ENCODE assay signal across 17 cellular contexts in genomic region chr19:29813665-29814064, GRCh38. TPM values are rescaled to one million over a fixed set of nuclear protein-coding genes. Genes with fewer than 3 reads are reported as not detected.
DNase-seq lines count a peak whose midpoint lies in the region; ATAC-seq, FAIRE-seq and TF ChIP-seq lines count a peak whose summit lies in the region.
"Had no signal": no experiment of that assay in that cellular context is flagged by ENCODE, and none has a peak within 500 bp of the region (broad histone marks: within the 10 kb centered on the region; RNA-seq: fewer than 3 reads in every experiment).

No MANE protein-coding gene starts in this region.

- POLR2A ChIA-PET in activated CD4-positive, alpha-beta T cell treated with anti-CD3 and anti-CD28 coated beads for 36 hours (lab: Charles Lee): interaction anchor here (1.4 kb wide), 1 partner anchor 24 kb away, joined by 4 read pairs; no protein-coding TSS in a partner anchor
- POLR2A ChIA-PET in activated naive CD8-positive, alpha-beta T cell treated with anti-CD3 and anti-CD28 coated beads, Interleukin-2, amount 10 ng/mL, durations not matched to agents 7 days and 5 days (lab: Charles Lee): interaction anchor here (1.7 kb wide), 1 partner anchor 16 kb away, joined by 5 read pairs; no protein-coding TSS in a partner anchor

- ATAC-seq in activated CD4-positive, alpha-beta T cell treated with anti-CD3 and anti-CD28 coated beads for 36 hours: no peak
- ATAC-seq in activated naive CD8-positive, alpha-beta T cell treated with anti-CD3 and anti-CD28 coated beads, Interleukin-2, amount 10 ng/mL, durations not matched to agents 7 days and 5 days (ENCODE audit: low read depth): no peak
- ATAC-seq in GM21515 (IDR thresholded peaks at IDR 0.05; ENCODE audit: unreplicated experiment): no peak
- no peak for ATAC-seq in pancreas
- ATAC-seq: left lung had no signal

- H3K9ac ChIP-seq in NT2/D1 (ENCODE audit: insufficient read length, low read depth): peak overlapping the region; percentile 21

- FAIRE-seq in pancreas (lab: Jason Lieb, UNC): no peak
- FAIRE-seq: GM12892 had no signal

- peaks cover 23% of the 10 kb centered on the region for H3K36me3 ChIP-seq in NT2/D1 (ENCODE audit: insufficient read depth, insufficient read length, low read length)
- H3K36me3 ChIP-seq in pancreas: no peaks in the 10 kb centered on the region
- peaks cover 0 to 2% (median 0%) of the 10 kb centered on the region in 3 donors for H3K36me3 ChIP-seq in esophagus squamous epithelium
- H3K36me3 ChIP-seq: left lung, tibial nerve had no signal

- H3K4me1 Mint-ChIP-seq in activated CD4-positive, alpha-beta T cell treated with anti-CD3 and anti-CD28 coated beads for 36 hours: peaks cover 15% of the 10 kb centered on the region
- H3K4me1 Mint-ChIP-seq in activated naive CD8-positive, alpha-beta T cell treated with anti-CD3 and anti-CD28 coated beads, Interleukin-2, amount 10 ng/mL, durations not matched to agents 7 days and 5 days: peaks cover 24% of the 10 kb centered on the region
- peaks cover 18% of the 10 kb centered on the region for H3K4me1 Mint-ChIP-seq in nephron progenitor cell

- H3K4me3 ChIP-seq in NT2/D1 (ENCODE audit: insufficient read length, low read depth) (no peak overlapping the region), pancreas (no peak overlapping the region), esophagus squamous epithelium (no peak overlapping the region)
- H3K4me3 ChIP-seq: esophagus muscularis mucosa, left lung, tibial nerve had no signal

- intact Hi-C loops in activated CD4-positive, alpha-beta T cell treated with anti-CD3 and anti-CD28 coated beads for 36 hours (cut with DNase I, micrococcal nuclease): no loop called here
- intact Hi-C loops in pancreas (cut with DNase I): no loop called here
- intact Hi-C loops in esophagus squamous epithelium (cut with DNase I): no loop called here

- no peak for DNase-seq in activated CD4-positive, alpha-beta T cell treated with anti-CD3 and anti-CD28 coated beads for 36 hours
- DNase-seq in activated CD4-positive, alpha-beta T cell treated with anti-CD3 and anti-CD28 coated beads, Interleukin-2, amount 50 U/mL, for 4 hours: no peak
- DNase-seq in NT2/D1 (ENCODE audit: low read depth, low spot score): no peak
- DNase-seq in activated naive CD8-positive, alpha-beta T cell treated with anti-CD3 and anti-CD28 coated beads, Interleukin-2, amount 10 ng/mL, durations not matched to agents 7 days and 5 days: no peak
- DNase-seq in nephron progenitor cell: no peak
- no peak for DNase-seq in pancreas
- DNase-seq in esophagus squamous epithelium (lab: John Stamatoyannopoulos, UW): no peak
- DNase-seq: amygdala, cortex of kidney, Karpas-422, left lung, NCI-H2081 treated with DMSO at 0.1 percent for 48 hours, NCI-H774 had no signal

- no peak for TF ChIP-seq POLR2A in esophagus squamous epithelium (IDR thresholded peaks at IDR 0.05)

- no peaks in the 10 kb centered on the region for H3K27me3 Mint-ChIP-seq in activated CD4-positive, alpha-beta T cell treated with anti-CD3 and anti-CD28 coated beads for 36 hours
- no peaks in the 10 kb centered on the region for H3K27me3 Mint-ChIP-seq in activated naive CD8-positive, alpha-beta T cell treated with anti-CD3 and anti-CD28 coated beads, Interleukin-2, amount 10 ng/mL, durations not matched to agents 7 days and 5 days
- peaks cover 12% of the 10 kb centered on the region for H3K27me3 Mint-ChIP-seq in nephron progenitor cell (ENCODE audit: low read depth, poor library complexity)

- H3K36me3 Mint-ChIP-seq in activated CD4-positive, alpha-beta T cell treated with anti-CD3 and anti-CD28 coated beads for 36 hours (ENCODE audit: low read depth): peaks cover 30% of the 10 kb centered on the region
- peaks cover 22% of the 10 kb centered on the region for H3K36me3 Mint-ChIP-seq in activated naive CD8-positive, alpha-beta T cell treated with anti-CD3 and anti-CD28 coated beads, Interleukin-2, amount 10 ng/mL, durations not matched to agents 7 days and 5 days
- H3K36me3 Mint-ChIP-seq in nephron progenitor cell (ENCODE audit: low read depth): peaks cover 27% of the 10 kb centered on the region

- no peaks in the 10 kb centered on the region for H3K9me3 ChIP-seq in NT2/D1 (ENCODE audit: insufficient read depth, low read length)
- no peaks in the 10 kb centered on the region for H3K9me3 ChIP-seq in pancreas
- no peaks in the 10 kb centered on the region for H3K9me3 ChIP-seq in esophagus squamous epithelium
- H3K9me3 ChIP-seq: esophagus muscularis mucosa, left lung, tibial nerve had no signal

- H3K9me3 Mint-ChIP-seq in activated CD4-positive, alpha-beta T cell treated with anti-CD3 and anti-CD28 coated beads for 36 hours (ENCODE audit: low read depth): peaks cover 4% of the 10 kb centered on the region
- no peaks in the 10 kb centered on the region for H3K9me3 Mint-ChIP-seq in activated naive CD8-positive, alpha-beta T cell treated with anti-CD3 and anti-CD28 coated beads, Interleukin-2, amount 10 ng/mL, durations not matched to agents 7 days and 5 days
- H3K9me3 Mint-ChIP-seq in nephron progenitor cell: no peaks in the 10 kb centered on the region

- CTCF ChIA-PET in activated CD4-positive, alpha-beta T cell treated with anti-CD3 and anti-CD28 coated beads for 36 hours (lab: Charles Lee): interaction anchor here (0.9 to 1.0 kb wide), 2 partner anchors 18 to 32 kb away, joined by 3 to 6 read pairs; no protein-coding TSS in a partner anchor

- no peak overlapping the region for H3K27ac ChIP-seq in pancreas
- H3K27ac ChIP-seq in esophagus squamous epithelium: no peak overlapping the region
- H3K27ac ChIP-seq: esophagus muscularis mucosa, left lung, tibial nerve had no signal

- H3K4me3 Mint-ChIP-seq in activated CD4-positive, alpha-beta T cell treated with anti-CD3 and anti-CD28 coated beads for 36 hours: peak overlapping the region; percentile 88
- peak overlapping the region; percentile 95 for H3K4me3 Mint-ChIP-seq in activated naive CD8-positive, alpha-beta T cell treated with anti-CD3 and anti-CD28 coated beads, Interleukin-2, amount 10 ng/mL, durations not matched to agents 7 days and 5 days
- peak overlapping the region; percentile 93 for H3K4me3 Mint-ChIP-seq in nephron progenitor cell

- H3K4me1 ChIP-seq in NT2/D1 (ENCODE audit: insufficient read depth, insufficient read length) (no peaks in the 10 kb centered on the region), pancreas (no peaks in the 10 kb centered on the region), esophagus squamous epithelium (peaks cover 4 to 20% (median 5%) of the 10 kb centered on the region in 3 donors)

- TF ChIP-seq CTCF in nephron progenitor cell (IDR thresholded peaks at IDR 0.05): no peak
- TF ChIP-seq CTCF in pancreas (IDR thresholded peaks at IDR 0.05): no peak
- no peak for TF ChIP-seq CTCF in esophagus squamous epithelium (IDR thresholded peaks at IDR 0.05)

- H3K27me3 ChIP-seq in NT2/D1 (ENCODE audit: insufficient read depth, insufficient read length) (no peaks in the 10 kb centered on the region), pancreas (no peaks in the 10 kb centered on the region), esophagus squamous epithelium (no peaks in the 10 kb centered on the region)
- H3K27me3 ChIP-seq: esophagus muscularis mucosa, tibial nerve had no signal

- H3K27ac Mint-ChIP-seq in activated CD4-positive, alpha-beta T cell treated with anti-CD3 and anti-CD28 coated beads for 36 hours: no peak overlapping the region
- H3K27ac Mint-ChIP-seq in activated naive CD8-positive, alpha-beta T cell treated with anti-CD3 and anti-CD28 coated beads, Interleukin-2, amount 10 ng/mL, durations not matched to agents 7 days and 5 days: no peak overlapping the region
- peak overlapping the region; percentile 46 for H3K27ac Mint-ChIP-seq in nephron progenitor cell

- WGBS in pancreas, 2 donors: 92 to 93% methylated on average over 6 of the region's 6 CpGs
- 93 to 100% methylated on average over 3 to 6 of the region's 6 CpGs for WGBS in esophagus squamous epithelium, 2 donors

RNA-seq across cellular contexts. Expression of gene CCNE1, which starts 1.9 kb away (rescaled TPM):
- 10 to 100 TPM; 29.4 to 30.4 TPM for total RNA-seq in activated CD4-positive, alpha-beta T cell treated with anti-CD3 and anti-CD28 coated beads for 36 hours
- total RNA-seq in activated naive CD8-positive, alpha-beta T cell treated with anti-CD3 and anti-CD28 coated beads, Interleukin-2, amount 10 ng/mL, durations not matched to agents 7 days and 5 days: 10 to 100 TPM; 20.3 to 23.5 TPM
- under 1 TPM; 0.23 to 0.92 (median 0.65) TPM for total RNA-seq in pancreas
- 1 to 10 TPM; 1.2 to 1.9 TPM for polyA plus RNA-seq in pancreas
- total RNA-seq in esophagus squamous epithelium: 1 to 10 TPM; 3.2 to 9.4 (median 5.4) TPM
